Comparison of ENCODE assay signal across 8 cellular contexts in the genomic region with DNA sequence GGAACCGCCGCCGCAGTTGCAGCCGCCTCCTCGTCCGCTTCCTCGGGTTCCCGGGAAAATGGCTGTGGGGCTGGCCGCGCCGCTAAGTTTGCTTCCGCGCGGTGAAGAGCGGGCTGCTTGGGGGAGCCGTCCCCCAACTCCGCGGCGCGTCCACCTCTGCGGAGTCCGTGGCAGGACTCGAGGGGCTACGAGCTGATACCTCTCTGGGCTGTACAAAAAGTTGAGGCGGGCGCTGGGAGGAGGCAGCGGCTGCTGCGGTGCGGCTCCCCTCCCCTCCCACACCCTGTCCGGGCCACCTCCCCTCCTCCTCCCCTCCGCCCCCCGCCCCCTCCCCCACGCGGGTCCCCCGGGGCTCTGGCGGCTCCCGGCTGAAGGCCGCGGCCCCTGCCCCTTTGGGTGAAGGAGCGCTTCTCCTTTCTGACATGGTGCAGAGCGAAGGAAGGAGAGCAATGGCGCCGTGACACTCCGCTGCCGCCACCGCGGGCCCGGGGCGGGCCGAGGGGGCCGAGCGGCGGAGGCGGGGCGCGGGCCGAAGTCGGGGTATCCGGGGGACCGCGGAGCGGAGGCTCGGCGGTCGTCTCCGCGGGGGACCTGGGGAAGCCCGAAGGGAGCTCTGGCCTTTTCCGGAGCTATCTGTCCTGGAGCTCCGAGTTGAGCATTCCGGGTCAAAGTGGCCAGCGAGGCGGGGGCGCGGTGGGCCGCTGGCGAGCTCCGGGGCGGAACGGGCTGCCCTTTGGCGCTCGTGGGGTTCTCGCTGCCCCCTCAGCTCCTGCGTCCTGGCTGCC. TPM values are rescaled to one million over a fixed set of nuclear protein-coding genes. Genes with fewer than 3 reads are reported as not detected.
DNase-seq lines count a peak whose midpoint lies in the region; ATAC-seq and TF ChIP-seq lines count a peak whose summit lies in the region.

No MANE protein-coding gene starts in this region.

- H3K9me3 Mint-ChIP-seq in activated B cell treated with CpG ODN at 0.5 μM for 24 hours, result no peaks in the 10 kb centered on the region

- H3K4me3 Mint-ChIP-seq in activated B cell treated with CpG ODN at 0.5 μM for 24 hours, result peak overlapping the region; percentile 99

- peaks cover 44% of the 10 kb centered on the region for H3K36me3 Mint-ChIP-seq in activated B cell treated with CpG ODN at 0.5 μM for 24 hours (ENCODE audit: low read depth)

- POLR2A ChIA-PET in activated B cell treated with CpG ODN at 0.5 μM for 24 hours (lab: Charles Lee), result interaction anchor here (1.2 to 3.3 kb wide), 15 partner anchors 9 to 1950 kb away, joined by 3 to 56 read pairs (median 10); a partner anchor contains a TSS

- TF ChIP-seq CTCF in activated B cell treated with CpG ODN at 0.5 μM for 24 hours (IDR thresholded peaks at IDR 0.05), result no peak
- no peak for TF ChIP-seq CTCF in choroid plexus epithelial cell (conservative IDR thresholded peaks at IDR 0.05; ENCODE audit: low read depth, low read length)

- H3K27me3 Mint-ChIP-seq in activated B cell treated with CpG ODN at 0.5 μM for 24 hours, result no peaks in the 10 kb centered on the region

- CTCF ChIA-PET in activated B cell treated with CpG ODN at 0.5 μM for 24 hours (lab: Charles Lee), result interaction anchor here (1.1 kb wide), 1 partner anchor 54 kb away, joined by 7 read pairs; a partner anchor contains a TSS

- peak; percentile 23 for ATAC-seq in GM18511 (IDR thresholded peaks at IDR 0.05; ENCODE audit: unreplicated experiment)
- ATAC-seq in HG03460 (IDR thresholded peaks at IDR 0.05; ENCODE audit: unreplicated experiment), result peak; percentile 7
- peak; percentile 8 for ATAC-seq in activated B cell treated with CpG ODN at 0.5 μM for 24 hours (ENCODE audit: low read depth)
- no peak for ATAC-seq in HG02571 (IDR thresholded peaks at IDR 0.05; ENCODE audit: unreplicated experiment)

- H3K27ac Mint-ChIP-seq in activated B cell treated with CpG ODN at 0.5 μM for 24 hours, result peak overlapping the region; percentile 96

- H3K4me1 Mint-ChIP-seq in activated B cell treated with CpG ODN at 0.5 μM for 24 hours, result peaks cover 53% of the 10 kb centered on the region

- peak; percentile 61 for DNase-seq in activated B cell treated with CpG ODN at 0.5 μM for 24 hours
- no peak for DNase-seq in choroid plexus epithelial cell (ENCODE audit: low read depth)
- peak; percentile 64 for DNase-seq in left kidney (ENCODE audit: low read depth, low spot score)
- peak; percentile 45 for DNase-seq in stimulated activated CD4-positive, alpha-beta T cell treated with anti-CD3 and anti-CD28 coated beads, Interleukin-4, amount 100 ng/mL, for 1 hour
- no peak for DNase-seq in retina

- intact Hi-C loops in activated B cell treated with CpG ODN at 0.5 μM for 24 hours (cut with micrococcal nuclease), result loop anchor here (1.0 to 5.0 kb wide), 6 partner anchors 18 to 1950 kb away; a partner anchor contains a TSS

- peak overlapping the region; percentile 96 for H3K4me3 ChIP-seq in choroid plexus epithelial cell (ENCODE audit: low read depth, low read length)

RNA-seq across cellular contexts. Expression of a gene that starts 0.7 kb away (rescaled TPM):
- 39.6 and 42.0 TPM in 2 replicates for total RNA-seq in activated B cell treated with CpG ODN at 0.5 μM for 24 hours

RNA-seq across cellular contexts. Expression of a gene that starts 54.4 kb away (rescaled TPM):
- total RNA-seq in activated B cell treated with CpG ODN at 0.5 μM for 24 hours, result 204 and 208 TPM in 2 replicates

Comparison
In these comparisons a context has a peak if more than half of its experiments do, and no peak if none do; other contexts are left out.
1. DNase-seq: peak in activated B cell treated with CpG ODN at 0.5 μM for 24 hours (single experiment), left kidney (single experiment) and stimulated activated CD4-positive, alpha-beta T cell treated with anti-CD3 and anti-CD28 coated beads, Interleukin-4, amount 100 ng/mL, for 1 hour (single experiment); none in choroid plexus epithelial cell (single experiment) and retina (single experiment).